24 cellular contexts compared by ENCODE assay signal in the genomic region with DNA sequence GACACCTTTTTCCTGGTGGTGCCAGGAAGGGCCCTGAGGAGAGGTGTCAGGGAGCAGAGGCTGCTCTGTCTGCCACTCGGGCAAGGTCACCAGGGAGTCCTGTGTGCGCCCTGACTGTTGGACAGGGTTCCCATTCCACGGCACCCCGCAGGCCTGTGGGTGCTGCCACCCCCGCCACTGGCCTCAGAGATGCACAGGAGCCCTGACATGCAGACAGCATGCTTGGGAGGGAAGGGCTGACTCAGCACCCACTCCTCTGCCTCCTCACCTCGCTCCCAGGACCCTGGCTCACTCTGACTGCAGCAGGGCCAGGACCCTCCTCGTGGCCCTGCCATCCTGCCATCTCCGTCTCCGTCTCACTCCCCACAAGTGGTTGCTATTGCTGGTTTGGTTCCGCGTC.
"Had no signal": no experiment of that assay in that cellular context is flagged by ENCODE, and none has a peak within 500 bp of the region (broad histone marks: within the 10 kb centered on the region; RNA-seq: fewer than 3 reads in every experiment).

No MANE protein-coding gene starts in this region.

- H3K4me3 ChIP-seq: ascending aorta, body of pancreas had no signal

- H3K27ac ChIP-seq: ascending aorta, body of pancreas had no signal

- H3K4me1 ChIP-seq: ascending aorta, body of pancreas had no signal

- ATAC-seq: activated CD8-positive, alpha-beta memory T cell treated with anti-CD3 and anti-CD28 coated beads, Interleukin-2, amount 10 ng/mL, durations not matched to agents 7 days and 5 days; activated naive CD8-positive, alpha-beta T cell treated with anti-CD3 and anti-CD28 coated beads, Interleukin-2, amount 50 U/mL, for 24 hours; body of pancreas; T-helper 17 cell; WTC11 had no signal

- FAIRE-seq: RCC 7860 had no signal

- H3K27me3 ChIP-seq: ascending aorta, body of pancreas had no signal

- H3K9me3 Mint-ChIP-seq: activated CD4-positive, alpha-beta T cell treated with anti-CD3 and anti-CD28 coated beads, Interleukin-2, amount 10 ng/mL, durations not matched to agents 24 days and 14 days; activated naive CD4-positive, alpha-beta T cell treated with anti-CD3 and anti-CD28 coated beads, Interleukin-2, amount 50 U/mL, for 24 hours; activated naive CD8-positive, alpha-beta T cell treated with anti-CD3 and anti-CD28 coated beads, Interleukin-2, amount 50 U/mL, for 24 hours; activated T-cell treated with anti-CD3 and anti-CD28 coated beads, Interleukin-2, amount 50 U/mL, for 24 hours; activated T-helper 1 cell treated with anti-CD3 and anti-CD28 coated beads, Interleukin-12 subunit alpha, Interleukin-12 subunit beta, Interleukin-2, Interleukin-4 antibody, amounts not matched to agents 30 ng/mL and 10 ng/mL and 1 ng/mL, durations not matched to agents 14 hours and 24 hours and 36 hours; central memory CD8-positive, alpha-beta T cell; WTC11 had no signal

- H3K9me3 ChIP-seq: ascending aorta, body of pancreas had no signal

- DNase-seq: activated CD4-positive, alpha-beta T cell treated with anti-CD3 and anti-CD28 coated beads, Interleukin-2, amount 10 ng/mL, durations not matched to agents 24 days and 14 days; activated CD4-positive, alpha-beta T cell treated with anti-CD3 and anti-CD28 coated beads, Interleukin-2, amount 50 U/mL, for 48 hours; activated CD4-positive, CD25-positive, alpha-beta regulatory T cell treated with anti-CD3 and anti-CD28 coated beads, Interleukin-2, amount 50 U/mL, for 72 hours; activated CD8-positive, alpha-beta memory T cell treated with anti-CD3 and anti-CD28 coated beads, Interleukin-2, amount 10 ng/mL, durations not matched to agents 7 days and 5 days; activated effector memory CD4-positive, alpha-beta T cell treated with anti-CD3 and anti-CD28 coated beads, Interleukin-2, amount 50 U/mL, for 16 hours; activated naive CD8-positive, alpha-beta T cell treated with anti-CD3 and anti-CD28 coated beads, Interleukin-2, amount 50 U/mL, for 24 hours; amniotic stem cell; body of pancreas; NCI-H1048; NCI-H146; NCI-H187 treated with DMSO at 0.1 percent for 48 hours; NCI-H2081 treated with DMSO at 0.1 percent for 48 hours; NCI-H446; NCI-H524; SIG-M5; T-helper 17 cell; T-helper 9 cell had no signal

- H3K4me3 Mint-ChIP-seq: activated CD4-positive, alpha-beta T cell treated with anti-CD3 and anti-CD28 coated beads, Interleukin-2, amount 10 ng/mL, durations not matched to agents 24 days and 14 days; activated CD8-positive, alpha-beta memory T cell treated with anti-CD3 and anti-CD28 coated beads, Interleukin-2, amount 10 ng/mL, durations not matched to agents 7 days and 5 days; activated naive CD4-positive, alpha-beta T cell treated with anti-CD3 and anti-CD28 coated beads, Interleukin-2, amount 50 U/mL, for 24 hours; activated naive CD8-positive, alpha-beta T cell treated with anti-CD3 and anti-CD28 coated beads, Interleukin-2, amount 50 U/mL, for 24 hours; activated T-cell treated with anti-CD3 and anti-CD28 coated beads, Interleukin-2, amount 50 U/mL, for 24 hours; activated T-helper 1 cell treated with anti-CD3 and anti-CD28 coated beads, Interleukin-12 subunit alpha, Interleukin-12 subunit beta, Interleukin-2, Interleukin-4 antibody, amounts not matched to agents 30 ng/mL and 10 ng/mL and 1 ng/mL, durations not matched to agents 14 hours and 24 hours and 36 hours; central memory CD8-positive, alpha-beta T cell; T-helper 17 cell; WTC11 had no signal

- H3K27me3 Mint-ChIP-seq: activated CD4-positive, alpha-beta T cell treated with anti-CD3 and anti-CD28 coated beads, Interleukin-2, amount 10 ng/mL, durations not matched to agents 24 days and 14 days; activated CD8-positive, alpha-beta memory T cell treated with anti-CD3 and anti-CD28 coated beads, Interleukin-2, amount 10 ng/mL, durations not matched to agents 7 days and 5 days; activated naive CD4-positive, alpha-beta T cell treated with anti-CD3 and anti-CD28 coated beads, Interleukin-2, amount 50 U/mL, for 24 hours; activated naive CD8-positive, alpha-beta T cell treated with anti-CD3 and anti-CD28 coated beads, Interleukin-2, amount 50 U/mL, for 24 hours; activated T-cell treated with anti-CD3 and anti-CD28 coated beads, Interleukin-2, amount 50 U/mL, for 24 hours; central memory CD8-positive, alpha-beta T cell; T-helper 17 cell had no signal

- H3K27ac Mint-ChIP-seq: activated CD4-positive, alpha-beta T cell treated with anti-CD3 and anti-CD28 coated beads, Interleukin-2, amount 10 ng/mL, durations not matched to agents 24 days and 14 days; activated CD8-positive, alpha-beta memory T cell treated with anti-CD3 and anti-CD28 coated beads, Interleukin-2, amount 10 ng/mL, durations not matched to agents 7 days and 5 days; activated naive CD4-positive, alpha-beta T cell treated with anti-CD3 and anti-CD28 coated beads, Interleukin-2, amount 50 U/mL, for 24 hours; activated naive CD8-positive, alpha-beta T cell treated with anti-CD3 and anti-CD28 coated beads, Interleukin-2, amount 50 U/mL, for 24 hours; activated T-helper 1 cell treated with anti-CD3 and anti-CD28 coated beads, Interleukin-12 subunit alpha, Interleukin-12 subunit beta, Interleukin-2, Interleukin-4 antibody, amounts not matched to agents 30 ng/mL and 10 ng/mL and 1 ng/mL, durations not matched to agents 14 hours and 24 hours and 36 hours; T-helper 17 cell; WTC11 had no signal

- H3K4me1 Mint-ChIP-seq: activated CD4-positive, alpha-beta T cell treated with anti-CD3 and anti-CD28 coated beads, Interleukin-2, amount 10 ng/mL, durations not matched to agents 24 days and 14 days; activated CD8-positive, alpha-beta memory T cell treated with anti-CD3 and anti-CD28 coated beads, Interleukin-2, amount 10 ng/mL, durations not matched to agents 7 days and 5 days; activated naive CD4-positive, alpha-beta T cell treated with anti-CD3 and anti-CD28 coated beads, Interleukin-2, amount 50 U/mL, for 24 hours; activated naive CD8-positive, alpha-beta T cell treated with anti-CD3 and anti-CD28 coated beads, Interleukin-2, amount 50 U/mL, for 24 hours; WTC11 had no signal
